1 cellular context compared by ENCODE assay signal in the genomic region with DNA sequence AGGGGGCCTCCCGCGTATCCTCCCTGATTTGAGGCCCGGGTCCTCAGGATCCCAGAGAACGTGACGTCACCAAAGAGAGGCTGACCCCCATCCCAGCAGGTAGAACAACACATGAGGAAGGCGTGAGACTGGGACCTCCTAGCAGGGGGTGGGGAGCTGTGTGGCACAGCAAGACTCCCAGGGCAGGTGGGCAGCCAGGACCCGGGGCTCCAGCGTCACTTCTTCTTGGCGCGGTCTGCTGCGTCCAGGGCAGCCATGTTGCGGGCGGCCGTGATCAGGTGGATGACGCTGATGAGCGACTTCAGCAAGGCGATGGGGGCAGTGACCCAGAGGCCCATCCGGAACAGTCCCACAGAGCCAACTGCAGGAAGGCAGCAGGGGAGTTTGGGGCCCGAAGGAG.
TF ChIP-seq lines count a peak whose summit lies in the region.

No MANE protein-coding gene starts in this region.

TF ChIP-seq in HepG2, 621 proteins besides CTCF, POLR2A, EP300 and RAD21:
- no peak for TF ChIP-seq NFRKB (IDR thresholded peaks at IDR 0.05)
- TF ChIP-seq, protein P1, sequence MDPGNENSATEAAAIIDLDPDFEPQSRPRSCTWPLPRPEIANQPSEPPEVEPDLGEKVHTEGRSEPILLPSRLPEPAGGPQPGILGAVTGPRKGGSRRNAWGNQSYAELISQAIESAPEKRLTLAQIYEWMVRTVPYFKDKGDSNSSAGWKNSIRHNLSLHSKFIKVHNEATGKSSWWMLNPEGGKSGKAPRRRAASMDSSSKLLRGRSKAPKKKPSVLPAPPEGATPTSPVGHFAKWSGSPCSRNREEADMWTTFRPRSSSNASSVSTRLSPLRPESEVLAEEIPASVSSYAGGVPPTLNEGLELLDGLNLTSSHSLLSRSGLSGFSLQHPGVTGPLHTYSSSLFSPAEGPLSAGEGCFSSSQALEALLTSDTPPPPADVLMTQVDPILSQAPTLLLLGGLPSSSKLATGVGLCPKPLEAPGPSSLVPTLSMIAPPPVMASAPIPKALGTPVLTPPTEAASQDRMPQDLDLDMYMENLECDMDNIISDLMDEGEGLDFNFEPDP (CRISPR knock-in tag; conservative IDR thresholded peaks at IDR 0.05), result 0 out of 2 replicates have a peak, but pooled peaks have one; percentile 52
- TF ChIP-seq NCOA2 (CRISPR knock-in tag; IDR thresholded peaks at IDR 0.05), result no peak
- TF ChIP-seq ZNF83 (CRISPR knock-in tag; IDR thresholded peaks at IDR 0.05; ENCODE audit: borderline replicate concordance), result no peak
- 0 out of 2 replicates have a peak, but pooled peaks have one; percentile 49 for TF ChIP-seq RBFOX2 (IDR thresholded peaks at IDR 0.05; ENCODE audit: low read depth, low read length)
- TF ChIP-seq AGO2 (optimal IDR thresholded peaks at IDR 0.05; ENCODE audit: low read depth, low read length), result peak; percentile 43
- TF ChIP-seq, protein P2, sequence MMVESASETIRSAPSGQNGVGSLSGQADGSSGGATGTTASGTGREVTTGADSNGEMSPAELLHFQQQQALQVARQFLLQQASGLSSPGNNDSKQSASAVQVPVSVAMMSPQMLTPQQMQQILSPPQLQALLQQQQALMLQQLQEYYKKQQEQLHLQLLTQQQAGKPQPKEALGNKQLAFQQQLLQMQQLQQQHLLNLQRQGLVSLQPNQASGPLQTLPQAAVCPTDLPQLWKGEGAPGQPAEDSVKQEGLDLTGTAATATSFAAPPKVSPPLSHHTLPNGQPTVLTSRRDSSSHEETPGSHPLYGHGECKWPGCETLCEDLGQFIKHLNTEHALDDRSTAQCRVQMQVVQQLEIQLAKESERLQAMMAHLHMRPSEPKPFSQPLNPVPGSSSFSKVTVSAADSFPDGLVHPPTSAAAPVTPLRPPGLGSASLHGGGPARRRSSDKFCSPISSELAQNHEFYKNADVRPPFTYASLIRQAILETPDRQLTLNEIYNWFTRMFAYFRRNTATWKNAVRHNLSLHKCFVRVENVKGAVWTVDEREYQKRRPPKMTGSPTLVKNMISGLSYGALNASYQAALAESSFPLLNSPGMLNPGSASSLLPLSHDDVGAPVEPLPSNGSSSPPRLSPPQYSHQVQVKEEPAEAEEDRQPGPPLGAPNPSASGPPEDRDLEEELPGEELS (CRISPR knock-in tag; IDR thresholded peaks at IDR 0.05), result no peak
TF ChIP-seq in HepG2: peak in this region for 3.
